In genomic region chr7:96111405-96111804, GRCh38 we compare ENCODE assay signal across 34 cellular contexts.
"Had no signal": no experiment of that assay in that cellular context is flagged by ENCODE, and none has a peak within 500 bp of the region (broad histone marks: within the 10 kb centered on the region; RNA-seq: fewer than 3 reads in every experiment).

No MANE protein-coding gene starts in this region.

- H3K27me3 ChIP-seq: MG63 had no signal

- DNase-seq: Karpas-422, Kasumi-1, MG63, MM.1S, MV-4-11, NCI-H1048, NCI-H1092, NCI-H1092 treated with DMSO at 0.1 percent for 48 hours, NCI-H1105, NCI-H1105 treated with DMSO at 0.1 percent for 48 hours, NCI-H1417, NCI-H1417 treated with DMSO at 0.1 percent for 48 hours, NCI-H1436, NCI-H1436 treated with DMSO at 0.1 percent for 48 hours, NCI-H146, NCI-H1694, NCI-H1694 treated with DMSO at 0.1 percent for 48 hours, NCI-H187, NCI-H187 treated with DMSO at 0.1 percent for 48 hours, NCI-H1930, NCI-H2029, NCI-H2029 treated with DMSO at 0.1 percent for 48 hours, NCI-H2081, NCI-H2081 treated with DMSO at 0.1 percent for 48 hours, NCI-H2107, NCI-H2171, NCI-H2171 treated with DMSO at 0.1 percent for 48 hours, NCI-H2227 treated with DMSO at 0.1 percent for 48 hours, NCI-H226, NCI-H345, NCI-H446, NCI-H446 treated with DMSO at 0.1 percent for 48 hours, NCI-H510A, NCI-H510A treated with DMSO at 0.1 percent for 48 hours had no signal

- H3K9me3 ChIP-seq: MG63 had no signal

- H3K4me3 ChIP-seq: MG63 had no signal

- H3K36me3 ChIP-seq: MG63 had no signal
